In genomic region chr7:36747969-36748574, GRCh38 we compare ENCODE assay signal across 1 cellular context.
TF ChIP-seq lines count a peak whose summit lies in the region.

No MANE protein-coding gene starts in this region.

TF ChIP-seq in HepG2, 621 proteins besides CTCF, POLR2A, EP300 and RAD21 (continued from another document):
- TF ChIP-seq DZIP1 (CRISPR knock-in tag; IDR thresholded peaks at IDR 0.05) (no peak), THAP8 (CRISPR knock-in tag; IDR thresholded peaks at IDR 0.05; ENCODE audit: borderline replicate concordance) (no peak), ZNF296 (CRISPR knock-in tag; conservative IDR thresholded peaks at IDR 0.05) (no peak)
